Comparison of ENCODE assay signal across 25 cellular contexts in the genomic region with DNA sequence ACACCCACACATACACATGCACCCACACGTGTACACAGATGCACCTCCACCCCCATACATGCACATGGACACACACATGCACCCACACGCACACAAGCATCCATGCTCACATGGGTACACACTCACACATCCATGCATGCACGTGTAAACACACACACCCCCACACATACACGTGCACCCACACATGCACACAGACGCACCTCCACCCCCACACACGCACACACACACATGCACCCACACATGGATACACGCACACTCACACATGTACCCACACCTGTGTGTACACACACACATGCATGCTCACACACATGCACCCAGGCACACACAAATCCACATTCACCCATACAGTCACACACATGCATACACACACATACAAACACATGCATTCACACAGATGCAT. TPM values are rescaled to one million over a fixed set of nuclear protein-coding genes. Genes with fewer than 3 reads are reported as not detected.
"Had no signal": no experiment of that assay in that cellular context is flagged by ENCODE, and none has a peak within 500 bp of the region (broad histone marks: within the 10 kb centered on the region; RNA-seq: fewer than 3 reads in every experiment).

No MANE protein-coding gene starts in this region.

- H3K9me3 Mint-ChIP-seq: activated CD8-positive, alpha-beta T cell treated with anti-CD3 and anti-CD28 coated beads for 36 hours; activated T-cell treated with anti-CD3 and anti-CD28 coated beads, Interleukin-2, amount 50 U/mL, for 72 hours; activated T-helper 2 cell treated with anti-CD3 and anti-CD28 coated beads, Interferon-gamma antibody, Interleukin-2, Interleukin-4, amounts not matched to agents 10 μg/mL and 5 μg/mL and 100 μg/mL, durations not matched to agents 14 hours and 24 hours and 36 hours had no signal

- H3K36me3 ChIP-seq: breast epithelium, SJCRH30 had no signal

- H3K9ac ChIP-seq: SK-N-SH had no signal

- H3K4me3 ChIP-seq: breast epithelium, MG63, Peyer's patch, SJCRH30 had no signal

- H3K4me3 Mint-ChIP-seq: activated CD4-positive, alpha-beta T cell treated with anti-CD3 and anti-CD28 coated beads for 36 hours; activated CD8-positive, alpha-beta T cell treated with anti-CD3 and anti-CD28 coated beads for 36 hours; activated naive CD4-positive, alpha-beta T cell treated with anti-CD3 and anti-CD28 coated beads, Interleukin-2, amount 10 ng/mL, durations not matched to agents 7 days and 5 days; activated T-cell treated with anti-CD3 and anti-CD28 coated beads, Interleukin-2, amount 50 U/mL, for 72 hours had no signal

- H3K27ac Mint-ChIP-seq: activated CD4-positive, alpha-beta T cell treated with anti-CD3 and anti-CD28 coated beads for 36 hours; activated CD8-positive, alpha-beta T cell treated with anti-CD3 and anti-CD28 coated beads for 36 hours; activated naive CD4-positive, alpha-beta T cell treated with anti-CD3 and anti-CD28 coated beads, Interleukin-2, amount 10 ng/mL, durations not matched to agents 7 days and 5 days; activated T-cell treated with anti-CD3 and anti-CD28 coated beads, Interleukin-2, amount 50 U/mL, for 72 hours; activated T-helper 2 cell treated with anti-CD3 and anti-CD28 coated beads, Interferon-gamma antibody, Interleukin-2, Interleukin-4, amounts not matched to agents 10 μg/mL and 5 μg/mL and 100 μg/mL, durations not matched to agents 14 hours and 24 hours and 36 hours had no signal

- DNase-seq: activated CD4-positive, alpha-beta T cell treated with anti-CD3 and anti-CD28 coated beads for 36 hours; activated CD8-positive, alpha-beta memory T cell treated with anti-CD3 and anti-CD28 coated beads, Interleukin-2, amount 50 U/mL, for 4 hours; activated CD8-positive, alpha-beta T cell treated with anti-CD3 and anti-CD28 coated beads for 36 hours; activated gamma-delta T cell treated with Interleukin-2 at 50 U/mL for 16 hours; activated naive CD4-positive, alpha-beta T cell treated with anti-CD3 and anti-CD28 coated beads, Interleukin-2, amount 10 ng/mL, durations not matched to agents 7 days and 5 days; activated T-cell treated with anti-CD3 and anti-CD28 coated beads, Interleukin-2, amount 50 U/mL, for 72 hours; aorta; central memory CD4-positive, alpha-beta T cell; MG63; MV-4-11; NCI-H1092 treated with DMSO at 0.1 percent for 48 hours; NCI-H1417 treated with DMSO at 0.1 percent for 48 hours; NCI-H187; NCI-H2081; NCI-H510A treated with DMSO at 0.1 percent for 48 hours; Peyer's patch; Right ventricle myocardium superior; SJCRH30; SK-N-SH; T-helper 1 cell; WERI-Rb-1 had no signal

- H3K9me3 ChIP-seq: breast epithelium, MG63, Peyer's patch, SJCRH30, SK-N-SH had no signal

- H3K4me1 ChIP-seq: breast epithelium, Peyer's patch, SJCRH30 had no signal

- H3K4me2 ChIP-seq: SK-N-SH had no signal

- H3K27ac ChIP-seq: Peyer's patch, RWPE1, SJCRH30, WERI-Rb-1 had no signal

- H3K27me3 ChIP-seq: breast epithelium, MG63, Peyer's patch, SJCRH30 had no signal

- H3K27me3 Mint-ChIP-seq: activated CD4-positive, alpha-beta T cell treated with anti-CD3 and anti-CD28 coated beads for 36 hours; activated CD8-positive, alpha-beta T cell treated with anti-CD3 and anti-CD28 coated beads for 36 hours; activated naive CD4-positive, alpha-beta T cell treated with anti-CD3 and anti-CD28 coated beads, Interleukin-2, amount 10 ng/mL, durations not matched to agents 7 days and 5 days had no signal

- ATAC-seq: activated CD4-positive, alpha-beta T cell treated with anti-CD3 and anti-CD28 coated beads for 36 hours; activated CD8-positive, alpha-beta T cell treated with anti-CD3 and anti-CD28 coated beads for 36 hours; activated T-cell treated with anti-CD3 and anti-CD28 coated beads, Interleukin-2, amount 50 U/mL, for 72 hours had no signal

RNA-seq across cellular contexts. Expression of a gene that starts 37.5 kb away (rescaled TPM):
- total RNA-seq: activated CD4-positive, alpha-beta T cell treated with anti-CD3 and anti-CD28 coated beads for 36 hours; activated CD8-positive, alpha-beta T cell treated with anti-CD3 and anti-CD28 coated beads for 36 hours; activated T-cell treated with anti-CD3 and anti-CD28 coated beads, Interleukin-2, amount 50 U/mL, for 72 hours; activated T-helper 2 cell treated with anti-CD3 and anti-CD28 coated beads, Interferon-gamma antibody, Interleukin-2, Interleukin-4, amounts not matched to agents 10 μg/mL and 5 μg/mL and 100 μg/mL, durations not matched to agents 14 hours and 24 hours and 36 hours; T-helper 2 cell treated with Interferon-gamma antibody and Interleukin-4, amounts not matched to agents 100 ng/mL and 5 ng/mL, for 36 hours had no signal
- polyA plus RNA-seq: SK-N-SH had no signal
